8 cellular contexts compared by ENCODE assay signal in the genomic region with DNA sequence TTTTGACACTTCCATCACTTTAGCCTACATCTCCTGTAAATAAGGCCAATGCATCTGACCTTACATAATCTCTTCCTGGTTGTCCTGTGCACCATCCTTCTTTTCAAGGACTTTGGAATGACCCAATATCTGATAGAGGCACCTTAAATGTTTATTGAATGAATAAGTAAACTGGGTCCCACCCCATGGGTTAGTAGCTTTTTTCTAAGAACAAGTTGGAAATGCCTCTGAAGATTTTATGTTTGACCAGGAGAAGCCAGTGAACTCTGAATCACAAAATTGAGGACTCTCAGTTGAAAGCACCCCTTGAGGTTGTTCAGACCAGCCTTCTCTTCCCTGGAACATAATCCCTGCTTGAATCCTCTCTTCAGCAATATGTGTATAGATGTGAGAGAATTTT. TPM values are rescaled to one million over a fixed set of nuclear protein-coding genes. Genes with fewer than 3 reads are reported as not detected.
DNase-seq lines count a peak whose midpoint lies in the region; ATAC-seq and TF ChIP-seq lines count a peak whose summit lies in the region.

No MANE protein-coding gene starts in this region.

- H3K27me3 Mint-ChIP-seq in activated CD8-positive, alpha-beta T cell treated with anti-CD3 and anti-CD28 coated beads, Interleukin-2, amount 10 ng/mL, durations not matched to agents 7 days and 5 days (ENCODE audit: low read depth) = peaks cover 5% of the 10 kb centered on the region

- POLR2A ChIA-PET in activated CD8-positive, alpha-beta T cell treated with anti-CD3 and anti-CD28 coated beads, Interleukin-2, amount 10 ng/mL, durations not matched to agents 7 days and 5 days (lab: Charles Lee) = interaction anchor here (0.8 kb wide), 1 partner anchor 131 kb away, joined by 3 read pairs; a partner anchor contains a TSS

- no peak overlapping the region for H3K27ac Mint-ChIP-seq in activated CD8-positive, alpha-beta T cell treated with anti-CD3 and anti-CD28 coated beads, Interleukin-2, amount 10 ng/mL, durations not matched to agents 7 days and 5 days

- peaks cover 0 to 35% (median 15%) of the 10 kb centered on the region in 6 donors for H3K36me3 ChIP-seq in spleen

- no peak for DNase-seq in HFF-Myc (ENCODE audit: extremely low read depth, low read depth)
- DNase-seq in activated CD8-positive, alpha-beta T cell treated with anti-CD3 and anti-CD28 coated beads, Interleukin-2, amount 10 ng/mL, durations not matched to agents 7 days and 5 days = no peak
- no peak for DNase-seq in spleen
- no peak for DNase-seq in NCI-H446 treated with DMSO at 0.1 percent for 48 hours (lab: John Stamatoyannopoulos, UW)
- no peak for DNase-seq in T1000 (lab: John Stamatoyannopoulos, UW)

- H3K27me3 ChIP-seq in spleen (replicated peaks in 1 of 7) = no peaks in the 10 kb centered on the region

- no peak for TF ChIP-seq POLR2A in spleen (IDR thresholded peaks at IDR 0.05)

- H3K27ac ChIP-seq in spleen = peak overlapping the region in 4 of 8 donors; percentile 85 to 93 (median 89)

- H3K4me3 ChIP-seq in HFF-Myc (replicated peaks; ENCODE audit: low read depth, low read length) = peak overlapping the region; percentile 95
- peak overlapping the region; percentile 82; the same call in 1 of the 2 replicates for H3K4me3 ChIP-seq in iPS-18c (ENCODE audit: insufficient read depth, low read depth, low read length)
- peak overlapping the region in 6 of 8 donors; percentile 68 to 82 (median 80) for H3K4me3 ChIP-seq in spleen

- peaks cover 16% of the 10 kb centered on the region for H3K36me3 Mint-ChIP-seq in activated CD8-positive, alpha-beta T cell treated with anti-CD3 and anti-CD28 coated beads, Interleukin-2, amount 10 ng/mL, durations not matched to agents 7 days and 5 days (ENCODE audit: low read depth)

- TF ChIP-seq CTCF in HFF-Myc (IDR thresholded peaks at IDR 0.05; ENCODE audit: low read depth, low read length, missing control alignments) (no peak), spleen (IDR thresholded peaks at IDR 0.05 in 8 of 11, conservative IDR thresholded peaks at IDR 0.05 in 3 of 11) (no peak)

- CTCF ChIA-PET in activated CD8-positive, alpha-beta T cell treated with anti-CD3 and anti-CD28 coated beads, Interleukin-2, amount 10 ng/mL, durations not matched to agents 7 days and 5 days (lab: Charles Lee) = interaction anchor here (1.0 to 2.4 kb wide), 5 partner anchors 42 to 152 kb away, joined by 3 to 9 read pairs (median 4); no protein-coding TSS in a partner anchor

- ATAC-seq in activated CD8-positive, alpha-beta T cell treated with anti-CD3 and anti-CD28 coated beads, Interleukin-2, amount 10 ng/mL, durations not matched to agents 7 days and 5 days = no peak
- no peak for ATAC-seq in HG03342 (IDR thresholded peaks at IDR 0.05; ENCODE audit: unreplicated experiment)
- ATAC-seq in activated CD4-positive, CD25-positive, alpha-beta regulatory T cell treated with anti-CD3 and anti-CD28 coated beads, Interleukin-2, amount 50 U/mL, for 24 hours = no peak

- H3K4me1 Mint-ChIP-seq in activated CD8-positive, alpha-beta T cell treated with anti-CD3 and anti-CD28 coated beads, Interleukin-2, amount 10 ng/mL, durations not matched to agents 7 days and 5 days (ENCODE audit: low read depth) = peaks cover 32% of the 10 kb centered on the region

- H3K4me3 Mint-ChIP-seq in activated CD8-positive, alpha-beta T cell treated with anti-CD3 and anti-CD28 coated beads, Interleukin-2, amount 10 ng/mL, durations not matched to agents 7 days and 5 days = peak overlapping the region; percentile 100

- peaks cover 21 to 56% (median 35%) of the 10 kb centered on the region in 6 donors for H3K4me1 ChIP-seq in spleen

- H3K9me3 ChIP-seq in iPS-18c (ENCODE audit: control insufficient read depth, insufficient read depth, low read length) (no peaks in the 10 kb centered on the region), spleen (no peaks in the 10 kb centered on the region)

- no peaks in the 10 kb centered on the region for H3K9me3 Mint-ChIP-seq in activated CD8-positive, alpha-beta T cell treated with anti-CD3 and anti-CD28 coated beads, Interleukin-2, amount 10 ng/mL, durations not matched to agents 7 days and 5 days (ENCODE audit: insufficient read depth)

- intact Hi-C loops in spleen (cut with DNase I; ENCODE audit: low total_unique reads) = no loop called here

RNA-seq across cellular contexts. Expression of a gene that starts 1.4 kb away (rescaled TPM):
- total RNA-seq in activated CD8-positive, alpha-beta T cell treated with anti-CD3 and anti-CD28 coated beads, Interleukin-2, amount 10 ng/mL, durations not matched to agents 7 days and 5 days = 10 to 100 TPM; 17.7 to 18.1 TPM
- 10 to 100 TPM; 22.6 to 28.5 (median 25.7) TPM for total RNA-seq in spleen
- polyA plus RNA-seq in spleen = 10 to 100 TPM; 12.4 to 19.3 (median 12.5) TPM

RNA-seq across cellular contexts. Expression of a gene that starts 21.1 kb away (rescaled TPM):
- not detected for total RNA-seq in activated CD8-positive, alpha-beta T cell treated with anti-CD3 and anti-CD28 coated beads, Interleukin-2, amount 10 ng/mL, durations not matched to agents 7 days and 5 days
- not detected for total RNA-seq in spleen
- polyA plus RNA-seq in spleen = not detected

RNA-seq across cellular contexts. Expression of a gene that starts 38.6 kb away (rescaled TPM):
- total RNA-seq in activated CD8-positive, alpha-beta T cell treated with anti-CD3 and anti-CD28 coated beads, Interleukin-2, amount 10 ng/mL, durations not matched to agents 7 days and 5 days = not detected
- total RNA-seq in spleen = under 1 TPM in 5 of 7 donors, not detected in 2; 0.23 to 0.87 (median 0.60) TPM
- polyA plus RNA-seq in spleen = under 1 TPM; 0.14 to 0.51 (median 0.33) TPM

RNA-seq across cellular contexts. Expression of a gene that starts 50.7 kb away (rescaled TPM):
- total RNA-seq in activated CD8-positive, alpha-beta T cell treated with anti-CD3 and anti-CD28 coated beads, Interleukin-2, amount 10 ng/mL, durations not matched to agents 7 days and 5 days = 10 to 100 TPM; 42.7 to 44.3 TPM
- total RNA-seq in spleen = 100 to 1,000 TPM in 3 of 7 donors, 10 to 100 TPM in 4; 51.6 to 182 (median 78.1) TPM
- polyA plus RNA-seq in spleen = 10 to 100 TPM in 2 of 3 donors, 1 to 10 TPM in 1; 6.1 to 15.2 (median 11.0) TPM

RNA-seq across cellular contexts. Expression of a gene that starts 54.0 kb away (rescaled TPM):
- under 1 TPM; 0.76 to 0.87 TPM for total RNA-seq in activated CD8-positive, alpha-beta T cell treated with anti-CD3 and anti-CD28 coated beads, Interleukin-2, amount 10 ng/mL, durations not matched to agents 7 days and 5 days
- 10 to 100 TPM; 47.0 to 74.4 (median 66.7) TPM for total RNA-seq in spleen
- polyA plus RNA-seq in spleen = 100 to 1,000 TPM; 119 to 151 (median 138) TPM
